ENCODE assay signal across 8 cellular contexts in the genomic region with DNA sequence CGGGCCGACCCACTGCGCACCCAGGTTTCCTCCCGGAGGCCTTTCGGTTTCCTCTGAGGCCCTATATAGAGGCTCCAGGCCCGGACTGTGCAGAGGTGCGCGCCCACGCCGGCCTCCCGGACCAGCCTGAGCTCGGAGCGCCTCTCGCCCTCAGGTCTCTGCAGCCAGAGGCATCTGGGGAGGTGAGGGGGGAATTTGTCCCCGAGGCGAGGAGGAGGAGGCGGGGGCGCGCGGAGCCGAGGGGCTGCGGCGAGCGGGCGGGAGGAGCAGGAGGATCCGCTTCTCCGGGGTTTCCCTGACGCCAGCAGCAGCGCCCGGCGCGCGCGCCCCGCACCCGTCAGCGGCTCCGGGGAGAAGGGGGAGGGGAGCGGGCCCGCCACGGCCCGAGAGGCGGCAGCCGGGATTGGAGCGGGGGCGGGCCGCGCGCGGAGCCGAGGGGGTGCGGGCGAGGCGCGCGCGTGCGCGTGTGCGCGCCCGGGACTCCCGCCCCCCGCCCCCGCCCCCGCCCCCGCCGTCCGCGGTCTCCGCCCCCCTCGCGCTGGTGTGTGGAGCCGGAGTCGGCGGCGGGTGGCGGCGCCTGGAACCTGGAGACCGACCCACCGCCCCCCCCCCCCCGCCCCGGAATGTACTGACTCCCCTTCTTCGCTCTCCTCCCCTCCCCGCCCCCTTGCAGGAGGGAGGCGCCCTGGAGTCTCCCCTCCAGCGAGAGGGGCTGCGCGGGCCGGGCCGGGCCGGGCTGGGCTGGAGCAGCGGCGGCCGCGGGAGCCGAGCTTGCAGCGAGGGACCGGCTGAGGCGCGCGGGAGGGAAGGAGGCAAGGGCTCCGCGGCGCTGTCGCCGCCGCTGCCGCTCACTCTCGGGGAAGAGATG. TPM values are rescaled to one million over a fixed set of nuclear protein-coding genes. Genes with fewer than 3 reads are reported as not detected.
DNase-seq lines count a peak whose midpoint lies in the region; ATAC-seq, FAIRE-seq and TF ChIP-seq lines count a peak whose summit lies in the region.

A gene with protein sequence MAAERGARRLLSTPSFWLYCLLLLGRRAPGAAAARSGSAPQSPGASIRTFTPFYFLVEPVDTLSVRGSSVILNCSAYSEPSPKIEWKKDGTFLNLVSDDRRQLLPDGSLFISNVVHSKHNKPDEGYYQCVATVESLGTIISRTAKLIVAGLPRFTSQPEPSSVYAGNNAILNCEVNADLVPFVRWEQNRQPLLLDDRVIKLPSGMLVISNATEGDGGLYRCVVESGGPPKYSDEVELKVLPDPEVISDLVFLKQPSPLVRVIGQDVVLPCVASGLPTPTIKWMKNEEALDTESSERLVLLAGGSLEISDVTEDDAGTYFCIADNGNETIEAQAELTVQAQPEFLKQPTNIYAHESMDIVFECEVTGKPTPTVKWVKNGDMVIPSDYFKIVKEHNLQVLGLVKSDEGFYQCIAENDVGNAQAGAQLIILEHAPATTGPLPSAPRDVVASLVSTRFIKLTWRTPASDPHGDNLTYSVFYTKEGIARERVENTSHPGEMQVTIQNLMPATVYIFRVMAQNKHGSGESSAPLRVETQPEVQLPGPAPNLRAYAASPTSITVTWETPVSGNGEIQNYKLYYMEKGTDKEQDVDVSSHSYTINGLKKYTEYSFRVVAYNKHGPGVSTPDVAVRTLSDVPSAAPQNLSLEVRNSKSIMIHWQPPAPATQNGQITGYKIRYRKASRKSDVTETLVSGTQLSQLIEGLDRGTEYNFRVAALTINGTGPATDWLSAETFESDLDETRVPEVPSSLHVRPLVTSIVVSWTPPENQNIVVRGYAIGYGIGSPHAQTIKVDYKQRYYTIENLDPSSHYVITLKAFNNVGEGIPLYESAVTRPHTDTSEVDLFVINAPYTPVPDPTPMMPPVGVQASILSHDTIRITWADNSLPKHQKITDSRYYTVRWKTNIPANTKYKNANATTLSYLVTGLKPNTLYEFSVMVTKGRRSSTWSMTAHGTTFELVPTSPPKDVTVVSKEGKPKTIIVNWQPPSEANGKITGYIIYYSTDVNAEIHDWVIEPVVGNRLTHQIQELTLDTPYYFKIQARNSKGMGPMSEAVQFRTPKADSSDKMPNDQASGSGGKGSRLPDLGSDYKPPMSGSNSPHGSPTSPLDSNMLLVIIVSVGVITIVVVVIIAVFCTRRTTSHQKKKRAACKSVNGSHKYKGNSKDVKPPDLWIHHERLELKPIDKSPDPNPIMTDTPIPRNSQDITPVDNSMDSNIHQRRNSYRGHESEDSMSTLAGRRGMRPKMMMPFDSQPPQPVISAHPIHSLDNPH (N-terminal part only) (plus strand): TSS at position 653 of the 868 bp plus-strand sequence. CDS start 213 bp downstream, at position 866.

- peaks cover 9% of the 10 kb centered on the region for H3K4me1 ChIP-seq in keratinocyte (ENCODE audit: control insufficient read depth, extremely low read depth, insufficient read depth, low read length)

- peaks cover 6% of the 10 kb centered on the region for H3K4me1 Mint-ChIP-seq in activated CD4-positive, alpha-beta T cell treated with anti-CD3 and anti-CD28 coated beads for 36 hours

- no peaks in the 10 kb centered on the region for H3K9me1 ChIP-seq in keratinocyte (ENCODE audit: control insufficient read depth, extremely low read depth, insufficient read depth, low read length)

- H3K27me3 Mint-ChIP-seq in activated CD4-positive, alpha-beta T cell treated with anti-CD3 and anti-CD28 coated beads for 36 hours: peaks cover 16% of the 10 kb centered on the region

- TF ChIP-seq CTCF in keratinocyte (optimal IDR thresholded peaks at IDR 0.05 in 1 of 3, IDR thresholded peaks at IDR 0.05 in 1 of 3, conservative IDR thresholded peaks at IDR 0.05 in 1 of 3; ENCODE audit: extremely low read depth in 1 of 3, insufficient read depth in 2 of 3, low read length in 3 of 3): no peak

- H3K9me3 Mint-ChIP-seq in activated CD4-positive, alpha-beta T cell treated with anti-CD3 and anti-CD28 coated beads for 36 hours (ENCODE audit: low read depth): no peaks in the 10 kb centered on the region

- H4K20me1 ChIP-seq in keratinocyte (ENCODE audit: control insufficient read depth, extremely low read depth, insufficient read depth, low read length): no peaks in the 10 kb centered on the region

- H3K27ac Mint-ChIP-seq in activated CD4-positive, alpha-beta T cell treated with anti-CD3 and anti-CD28 coated beads for 36 hours: peak within 1 kb of the TSS; percentile 53

- DNase-seq in GM18507 (ENCODE audit: extremely low spot score, insufficient read length, low read depth) (peak; percentile 42), NCI-H2196 treated with DMSO at 0.1 percent for 48 hours (lab: John Stamatoyannopoulos, UW; ENCODE audit: unreplicated experiment) (peak; percentile 40), cerebellum (ENCODE audit: low spot score) (peak; percentile 93), keratinocyte (ENCODE audit: low read depth, low spot score) (no peak), KG1 (lab: John Stamatoyannopoulos, UW) (no peak)
- DNase-seq in activated CD4-positive, alpha-beta T cell treated with anti-CD3 and anti-CD28 coated beads for 36 hours: peak; percentile 87
- DNase-seq in stimulated activated CD4-positive, alpha-beta T cell treated with anti-CD3 and anti-CD28 coated beads, Interleukin-12 subunit alpha, Interleukin-12 subunit beta, amount 100 ng/mL, for 4 hours: peak; percentile 72

- H3K36me3 Mint-ChIP-seq in activated CD4-positive, alpha-beta T cell treated with anti-CD3 and anti-CD28 coated beads for 36 hours (ENCODE audit: low read depth): no peaks in the 10 kb centered on the region

- CTCF ChIA-PET in activated CD4-positive, alpha-beta T cell treated with anti-CD3 and anti-CD28 coated beads for 36 hours (lab: Charles Lee): no interaction called here

- POLR2A ChIA-PET in activated CD4-positive, alpha-beta T cell treated with anti-CD3 and anti-CD28 coated beads for 36 hours (lab: Charles Lee): no interaction called here

- H2AFZ ChIP-seq in keratinocyte (ENCODE audit: control insufficient read depth, low read length): peak within 1 kb of the TSS; percentile 87

- H3K4me3 Mint-ChIP-seq in activated CD4-positive, alpha-beta T cell treated with anti-CD3 and anti-CD28 coated beads for 36 hours: peak within 1 kb of the TSS; percentile 74

- FAIRE-seq in GM18507 (lab: Jason Lieb, UNC) (peak; percentile 68), keratinocyte (lab: Jason Lieb, UNC) (no peak)

- H3K4me2 ChIP-seq in keratinocyte (ENCODE audit: control insufficient read depth, extremely low read depth, insufficient read depth, low read depth, low read length): peak within 1 kb of the TSS; percentile 93

- no peaks in the 10 kb centered on the region for H3K79me2 ChIP-seq in keratinocyte (ENCODE audit: control insufficient read depth, insufficient read depth, low read length)

- H3K27ac ChIP-seq in keratinocyte (ENCODE audit: control insufficient read depth, insufficient read depth, low read length): peak within 1 kb of the TSS; percentile 40

- peak within 1 kb of the TSS; percentile 71 to 80 (median 77) for H3K4me3 ChIP-seq in keratinocyte (ENCODE audit: control insufficient read depth in 2 of 3, extremely low read depth in 1 of 3, insufficient read depth in 2 of 3, low read depth in 1 of 3, low read length in 3 of 3)

- H3K9ac ChIP-seq in keratinocyte (ENCODE audit: control insufficient read depth, extremely low read depth, insufficient read depth, low read length): peak within 1 kb of the TSS; percentile 64

- no peaks in the 10 kb centered on the region for H3K36me3 ChIP-seq in keratinocyte (ENCODE audit: control insufficient read depth in 2 of 2, extremely low read depth in 1 of 2, insufficient read depth in 2 of 2, low read length in 2 of 2)

- ATAC-seq in HG03045 (IDR thresholded peaks at IDR 0.05; ENCODE audit: unreplicated experiment): peak; percentile 57
- ATAC-seq in activated CD4-positive, alpha-beta T cell treated with anti-CD3 and anti-CD28 coated beads for 36 hours: peak; percentile 80

- H3K27me3 ChIP-seq in keratinocyte (ENCODE audit: control insufficient read depth, extremely low read depth, insufficient read depth, low read length): peaks cover 3% of the 10 kb centered on the region

- dilution Hi-C loops in keratinocyte (cut with MboI; ENCODE audit: extremely low pct_ligation_motif_present, low sequenced_read_pairs): no loop called here

- intact Hi-C loops in activated CD4-positive, alpha-beta T cell treated with anti-CD3 and anti-CD28 coated beads for 36 hours (cut with DNase I, micrococcal nuclease): loop anchor here (1.0 to 10.0 kb wide), 12 partner anchors 27 to 933 kb away; a partner anchor contains a TSS

- H3K9me3 ChIP-seq in keratinocyte (ENCODE audit: control insufficient read depth, low read depth, low read length): no peaks in the 10 kb centered on the region

RNA-seq across cellular contexts. Expression of the gene that starts here (rescaled TPM):
- 1 to 10 TPM; 6.6 to 8.0 TPM for total RNA-seq in activated CD4-positive, alpha-beta T cell treated with anti-CD3 and anti-CD28 coated beads for 36 hours
- total RNA-seq in cerebellum: 142 TPM
- polyA plus RNA-seq in keratinocyte: 2.8 to 6.3 TPM (median 4.4 TPM) in 3 replicates
- polyA plus RNA-seq in keratinocyte (2011; ENCODE audit: low read depth): 10.3 TPM
- 2.6 and 3.1 TPM in 2 replicates for polyA plus RNA-seq in keratinocyte (2011; cell fraction: cytosol; rRNA removed)
- polyA plus RNA-seq in keratinocyte (2011; cell fraction: nucleus; rRNA removed): 15.0 and 18.5 TPM in 2 replicates
- polyA plus RNA-seq in keratinocyte (2012; ENCODE audit: low replicate concordance): 8.0 and 9.3 TPM in 2 replicates
- 7.5 to 34.0 TPM (median 13.6 TPM) in 3 replicates for polyA minus RNA-seq in keratinocyte
- 3.6 TPM for polyA minus RNA-seq in keratinocyte (2011; cell fraction: cytosol; rRNA and poly(A)+ RNA removed)
- 9.9 and 20.9 TPM in 2 replicates for polyA minus RNA-seq in keratinocyte (2011; cell fraction: nucleus; rRNA and poly(A)+ RNA removed)

Comparison
In these comparisons a context has a peak if more than half of its experiments do, and no peak if none do; other contexts are left out.
1. RNA of the gene that starts here (total RNA-seq): 142 TPM in cerebellum (single experiment); 6.6 to 8.0 TPM in activated CD4-positive, alpha-beta T cell treated with anti-CD3 and anti-CD28 coated beads for 36 hours; every median in the first group is over 10 times any median in the second.
2. DNase-seq: peak in GM18507 (single experiment), NCI-H2196 treated with DMSO at 0.1 percent for 48 hours (single experiment), activated CD4-positive, alpha-beta T cell treated with anti-CD3 and anti-CD28 coated beads for 36 hours (single experiment), cerebellum (single experiment) and stimulated activated CD4-positive, alpha-beta T cell treated with anti-CD3 and anti-CD28 coated beads, Interleukin-12 subunit alpha, Interleukin-12 subunit beta, amount 100 ng/mL, for 4 hours (single experiment); none in keratinocyte (single experiment) and KG1 (single experiment).